Comparison of ENCODE assay signal across 10 cellular contexts in genomic region chr4:185774815-185775684, GRCh38. TPM values are rescaled to one million over a fixed set of nuclear protein-coding genes. Genes with fewer than 3 reads are reported as not detected.
A peak's percentile ranks its signal among the peaks of the same experiment; 100 is the strongest.
DNase-seq lines count a peak whose midpoint lies in the region; ATAC-seq and TF ChIP-seq lines count a peak whose summit lies in the region.
"Had no signal": no experiment of that assay in that cellular context is flagged by ENCODE, and none has a peak within 500 bp of the region (broad histone marks: within the 10 kb centered on the region; RNA-seq: fewer than 3 reads in every experiment).

No MANE protein-coding gene starts in this region.

- TF ChIP-seq CTCF in coronary artery (IDR thresholded peaks at IDR 0.05) = no peak

- no peaks in the 10 kb centered on the region for H3K36me3 Mint-ChIP-seq in activated T-cell treated with anti-CD3 and anti-CD28 coated beads, Interleukin-2, amount 50 U/mL, for 24 hours (ENCODE audit: low read depth)
- H3K36me3 Mint-ChIP-seq: activated naive CD4-positive, alpha-beta T cell treated with anti-CD3 and anti-CD28 coated beads, Interleukin-2, amount 50 U/mL, for 24 hours had no signal

- H3K27me3 Mint-ChIP-seq in activated T-cell treated with anti-CD3 and anti-CD28 coated beads, Interleukin-2, amount 50 U/mL, for 24 hours = peaks cover 3% of the 10 kb centered on the region

- peaks cover 4% of the 10 kb centered on the region for H3K9me3 Mint-ChIP-seq in activated T-cell treated with anti-CD3 and anti-CD28 coated beads, Interleukin-2, amount 50 U/mL, for 24 hours
- H3K9me3 Mint-ChIP-seq: activated naive CD4-positive, alpha-beta T cell treated with anti-CD3 and anti-CD28 coated beads, Interleukin-2, amount 50 U/mL, for 24 hours had no signal

- H3K27ac Mint-ChIP-seq in activated T-cell treated with anti-CD3 and anti-CD28 coated beads, Interleukin-2, amount 50 U/mL, for 24 hours = no peak overlapping the region
- H3K27ac Mint-ChIP-seq: activated naive CD4-positive, alpha-beta T cell treated with anti-CD3 and anti-CD28 coated beads, Interleukin-2, amount 50 U/mL, for 24 hours had no signal

- peak; percentile 56 for ATAC-seq in left colon
- ATAC-seq in GM18520 (IDR thresholded peaks at IDR 0.05; ENCODE audit: unreplicated experiment) = no peak
- no peak for ATAC-seq in esophagus mucosa

- H3K27ac ChIP-seq in coronary artery = peak overlapping the region; percentile 86 to 87

- H3K4me1 Mint-ChIP-seq in activated T-cell treated with anti-CD3 and anti-CD28 coated beads, Interleukin-2, amount 50 U/mL, for 24 hours (ENCODE audit: low read depth) = no peaks in the 10 kb centered on the region
- H3K4me1 Mint-ChIP-seq: activated naive CD4-positive, alpha-beta T cell treated with anti-CD3 and anti-CD28 coated beads, Interleukin-2, amount 50 U/mL, for 24 hours had no signal

- no peak overlapping the region for H3K4me3 Mint-ChIP-seq in activated T-cell treated with anti-CD3 and anti-CD28 coated beads, Interleukin-2, amount 50 U/mL, for 24 hours
- H3K4me3 Mint-ChIP-seq: activated naive CD4-positive, alpha-beta T cell treated with anti-CD3 and anti-CD28 coated beads, Interleukin-2, amount 50 U/mL, for 24 hours had no signal

- H3K4me3 ChIP-seq in coronary artery = peak overlapping the region; percentile 61

- peak; percentile 3 for DNase-seq in HT-29 (ENCODE audit: low spot score)
- DNase-seq in coronary artery (ENCODE audit: low spot score) = peak; percentile 86
- DNase-seq in left colon = peak in 1 of 2 donors; percentile 10
- DNase-seq in stromal cell of bone marrow (ENCODE audit: low read depth) = peak; percentile 91
- DNase-seq in activated T-cell treated with anti-CD3 and anti-CD28 coated beads, Interleukin-2, amount 50 U/mL, for 24 hours = no peak
- no peak for DNase-seq in NCI-H1694 treated with DMSO at 0.1 percent for 48 hours (lab: John Stamatoyannopoulos, UW)
- DNase-seq: stimulated activated CD4-positive, alpha-beta T cell treated with anti-CD3 and anti-CD28 coated beads, Interleukin-4, amount 100 ng/mL, for 24 hours had no signal

- intact Hi-C loops in left colon (cut with DNase I, micrococcal nuclease) = no loop called here

RNA-seq across cellular contexts. Expression of gene SORBS2, which starts 36.9 kb away (rescaled TPM):
- total RNA-seq in HT-29 (2014; rRNA removed; shearing (Covaris generic)) = 3.1 and 9.7 TPM in 2 replicates
- total RNA-seq in left colon (10 to 100 TPM; 37.5 to 82.2 TPM), esophagus mucosa (9.3 TPM)

Comparison
In these comparisons a context has a peak if more than half of its experiments do, and no peak if none do; other contexts are left out.
1. DNase-seq: peak in HT-29 (single experiment), coronary artery (single experiment) and stromal cell of bone marrow (single experiment); none in activated T-cell treated with anti-CD3 and anti-CD28 coated beads, Interleukin-2, amount 50 U/mL, for 24 hours (single experiment) and NCI-H1694 treated with DMSO at 0.1 percent for 48 hours (single experiment).